In genomic region chr17:71899317-71899716, GRCh38 we compare ENCODE assay signal across 21 cellular contexts.
DNase-seq lines count a peak whose midpoint lies in the region; ATAC-seq, FAIRE-seq and TF ChIP-seq lines count a peak whose summit lies in the region.
"Had no signal": no experiment of that assay in that cellular context is flagged by ENCODE, and none has a peak within 500 bp of the region (broad histone marks: within the 10 kb centered on the region; RNA-seq: fewer than 3 reads in every experiment).

No MANE protein-coding gene starts in this region.

- no peak for TF ChIP-seq CTCF in bronchial epithelial cell (IDR thresholded peaks at IDR 0.05; ENCODE audit: insufficient read depth, low read length, severe bottlenecking)
- TF ChIP-seq CTCF in osteoblast (IDR thresholded peaks at IDR 0.05; ENCODE audit: extremely low read depth, low read depth, low read length): no peak
- no peak for TF ChIP-seq CTCF in MM.1S (IDR thresholded peaks at IDR 0.05; ENCODE audit: low read length)

- H2AFZ ChIP-seq in osteoblast (ENCODE audit: low read length): no peak overlapping the region
- no peak overlapping the region for H2AFZ ChIP-seq in MM.1S (ENCODE audit: low read length)

- H3K9me3 ChIP-seq in osteoblast (ENCODE audit: low read depth, low read length): no peaks in the 10 kb centered on the region
- H3K9me3 ChIP-seq in MM.1S (replicated peaks; ENCODE audit: insufficient read depth, low read length): no peaks in the 10 kb centered on the region
- H3K9me3 ChIP-seq: Peyer's patch had no signal

- H3F3A ChIP-seq in MM.1S (ENCODE audit: insufficient read depth, low read length): no peaks in the 10 kb centered on the region

- no peak for ATAC-seq in GM18861 (IDR thresholded peaks at IDR 0.05; ENCODE audit: unreplicated experiment)
- ATAC-seq: activated CD8-positive, alpha-beta T cell treated with anti-CD3 and anti-CD28 coated beads for 36 hours; activated naive CD8-positive, alpha-beta T cell treated with anti-CD3 and anti-CD28 coated beads, Interleukin-2, amount 50 U/mL, for 24 hours had no signal

- H3K79me2 ChIP-seq in osteoblast (ENCODE audit: insufficient read depth, low read length) (no peaks in the 10 kb centered on the region), MM.1S (ENCODE audit: low read length) (no peaks in the 10 kb centered on the region)

- H3K9me2 ChIP-seq in MM.1S (replicated peaks; ENCODE audit: insufficient read depth, low read length): no peaks in the 10 kb centered on the region

- H3K27ac ChIP-seq in osteoblast (ENCODE audit: low read depth, low read length) (no peak overlapping the region), MM.1S (ENCODE audit: low read length) (no peak overlapping the region)
- H3K27ac ChIP-seq: Peyer's patch, SK-N-MC had no signal

- H3K27me3 ChIP-seq in bronchial epithelial cell (ENCODE audit: control insufficient read depth, insufficient read depth, low read length) (no peaks in the 10 kb centered on the region), osteoblast (ENCODE audit: insufficient read depth, low read length) (no peaks in the 10 kb centered on the region), MM.1S (replicated peaks; ENCODE audit: insufficient read depth, low read length) (no peaks in the 10 kb centered on the region)
- H3K27me3 ChIP-seq: Peyer's patch had no signal

- DNase-seq in EH (ENCODE audit: low read depth): peak; percentile 20
- peak; percentile 85 for DNase-seq in M059J (ENCODE audit: low read depth)
- peak; percentile 91 for DNase-seq in bronchial epithelial cell (ENCODE audit: low read depth)
- DNase-seq in osteoblast (ENCODE audit: insufficient read length, low spot score, missing footprints): peak; percentile 65
- DNase-seq in MM.1S: no peak
- no peak for DNase-seq in stimulated activated naive CD4-positive, alpha-beta T cell treated with Interleukin-2 at 50 U/mL for 16 hours (lab: John Stamatoyannopoulos, UW)
- no peak for DNase-seq in globus pallidus (ENCODE audit: low spot score)
- DNase-seq: activated CD4-positive, alpha-beta T cell treated with anti-CD3 and anti-CD28 coated beads for 1 hour; activated CD8-positive, alpha-beta T cell treated with anti-CD3 and anti-CD28 coated beads for 36 hours; activated effector memory CD4-positive, alpha-beta T cell treated with anti-CD3 and anti-CD28 coated beads, Interleukin-2, amount 50 U/mL, for 16 hours; activated naive CD8-positive, alpha-beta T cell treated with anti-CD3 and anti-CD28 coated beads, Interleukin-2, amount 50 U/mL, for 24 hours; C1 segment of cervical spinal cord; effector CD8-positive, alpha-beta T cell; naive B cell; NCI-H1694; NCI-H524 treated with DMSO at 0.1 percent for 48 hours; NK-92 treated with Interleukin-12 subunit alpha and Interleukin-12 subunit beta, amount 100 ng/mL, for 24 hours; nucleus accumbens; Peyer's patch had no signal

- no peaks in the 10 kb centered on the region for H4K20me1 ChIP-seq in osteoblast (ENCODE audit: insufficient read depth, low read length)
- no peaks in the 10 kb centered on the region for H4K20me1 ChIP-seq in MM.1S (ENCODE audit: insufficient read depth, low read length)

- FAIRE-seq in bronchial epithelial cell (lab: Jason Lieb, UNC): no peak

- H3K4me2 ChIP-seq in osteoblast (ENCODE audit: insufficient read depth, low read length): no peak overlapping the region
- H3K4me2 ChIP-seq in MM.1S (ENCODE audit: low read depth, low read length): no peak overlapping the region

- H3K4me1 ChIP-seq in osteoblast (ENCODE audit: insufficient read depth, low read length) (peaks cover 27% of the 10 kb centered on the region), MM.1S (ENCODE audit: low read length) (no peaks in the 10 kb centered on the region)
- H3K4me1 ChIP-seq: Peyer's patch had no signal

- H3K9ac ChIP-seq in MM.1S (ENCODE audit: low read length): no peak overlapping the region

- no peaks in the 10 kb centered on the region for H3K36me3 ChIP-seq in bronchial epithelial cell (ENCODE audit: control insufficient read depth, insufficient read depth, low read length)
- no peaks in the 10 kb centered on the region for H3K36me3 ChIP-seq in osteoblast (ENCODE audit: insufficient read depth, low read length)
- no peaks in the 10 kb centered on the region for H3K36me3 ChIP-seq in MM.1S (replicated peaks; ENCODE audit: insufficient read depth, low read length)
- H3K36me3 ChIP-seq: Peyer's patch had no signal

- H3K4me3 ChIP-seq in bronchial epithelial cell (ENCODE audit: low read depth, low read length) (no peak overlapping the region), osteoblast (ENCODE audit: insufficient read depth, low read length) (no peak overlapping the region), MM.1S (ENCODE audit: low read length) (no peak overlapping the region)
- H3K4me3 ChIP-seq: Peyer's patch, SK-N-MC had no signal

Comparison
In these comparisons a context has a peak if more than half of its experiments do, and no peak if none do; other contexts are left out.
1. DNase-seq: peak in EH (single experiment), M059J (single experiment), bronchial epithelial cell (single experiment) and osteoblast (single experiment); none in MM.1S (single experiment), stimulated activated naive CD4-positive, alpha-beta T cell treated with Interleukin-2 at 50 U/mL for 16 hours (single experiment) and globus pallidus (single experiment).